In genomic region chr9:93417538-93417937, GRCh38 we compare ENCODE assay signal across 32 cellular contexts.
"Had no signal": no experiment of that assay in that cellular context is flagged by ENCODE, and none has a peak within 500 bp of the region (broad histone marks: within the 10 kb centered on the region; RNA-seq: fewer than 3 reads in every experiment).

No MANE protein-coding gene starts in this region.

- ATAC-seq: activated naive CD4-positive, alpha-beta T cell treated with anti-CD3 and anti-CD28 coated beads, Interleukin-2, amount 50 U/mL, for 72 hours; activated naive CD8-positive, alpha-beta T cell treated with anti-CD3 and anti-CD28 coated beads, Interleukin-2, amount 50 U/mL, for 24 hours; activated T-cell treated with anti-CD3 and anti-CD28 coated beads, Interleukin-2, amount 50 U/mL, for 4 hours; activated T-cell treated with anti-CD3 and anti-CD28 coated beads, Interleukin-2, amount 50 U/mL, for 72 hours; activated T-helper 17 cell treated with anti-CD3 and anti-CD28 coated beads, Interleukin-2, amount 50 U/mL, for 72 hours; body of pancreas had no signal

- H3K9me3 ChIP-seq: adrenal gland had no signal

- H3K4me1 ChIP-seq: adrenal gland, ascending aorta, body of pancreas, breast epithelium had no signal

- H3K36me3 ChIP-seq: adrenal gland, ascending aorta, brain microvascular endothelial cell, breast epithelium, cardiac muscle cell had no signal

- DNase-seq: activated effector memory CD4-positive, alpha-beta T cell treated with anti-CD3 and anti-CD28 coated beads, Interleukin-2, amount 50 U/mL, for 16 hours; activated effector memory CD4-positive, alpha-beta T cell treated with Interleukin-2 at 50 U/mL for 16 hours; activated gamma-delta T cell; activated gamma-delta T cell treated with Interleukin-2 at 50 U/mL for 16 hours; activated naive CD4-positive, alpha-beta T cell; activated naive CD4-positive, alpha-beta T cell treated with anti-CD3 and anti-CD28 coated beads for 36 hours; activated naive CD4-positive, alpha-beta T cell treated with anti-CD3 and anti-CD28 coated beads, Interleukin-2, amount 10 ng/mL, durations not matched to agents 7 days and 5 days; activated naive CD4-positive, alpha-beta T cell treated with anti-CD3 and anti-CD28 coated beads, Interleukin-2, amount 50 U/mL, for 16 hours; activated naive CD4-positive, alpha-beta T cell treated with Interleukin-2 at 50 U/mL for 16 hours; activated naive CD8-positive, alpha-beta T cell treated with anti-CD3 and anti-CD28 coated beads for 36 hours; activated naive CD8-positive, alpha-beta T cell treated with anti-CD3 and anti-CD28 coated beads, Interleukin-2, amount 10 ng/mL, durations not matched to agents 7 days and 5 days; activated naive CD8-positive, alpha-beta T cell treated with anti-CD3 and anti-CD28 coated beads, Interleukin-2, amount 50 U/mL, for 24 hours; activated T-cell treated with anti-CD3 and anti-CD28 coated beads, Interleukin-2, amount 50 U/mL, for 1 hour; activated T-cell treated with anti-CD3 and anti-CD28 coated beads, Interleukin-2, amount 50 U/mL, for 24 hours; activated T-cell treated with anti-CD3 and anti-CD28 coated beads, Interleukin-2, amount 50 U/mL, for 4 hours; activated T-cell treated with anti-CD3 and anti-CD28 coated beads, Interleukin-2, amount 50 U/mL, for 48 hours; activated T-cell treated with anti-CD3 and anti-CD28 coated beads, Interleukin-2, amount 50 U/mL, for 72 hours; adrenal gland; amniotic stem cell; amygdala; anterior cingulate cortex; aorta; body of pancreas; brain microvascular endothelial cell; caudate nucleus; central memory CD4-positive, alpha-beta T cell; cerebellar nuclear complex had no signal

- H3K4me3 ChIP-seq: adrenal gland, ascending aorta, body of pancreas, breast epithelium, cardiac muscle cell had no signal

- H3K27ac ChIP-seq: adrenal gland, ascending aorta, body of pancreas, brain microvascular endothelial cell, breast epithelium, cardiac muscle cell had no signal
